In the genomic region with DNA sequence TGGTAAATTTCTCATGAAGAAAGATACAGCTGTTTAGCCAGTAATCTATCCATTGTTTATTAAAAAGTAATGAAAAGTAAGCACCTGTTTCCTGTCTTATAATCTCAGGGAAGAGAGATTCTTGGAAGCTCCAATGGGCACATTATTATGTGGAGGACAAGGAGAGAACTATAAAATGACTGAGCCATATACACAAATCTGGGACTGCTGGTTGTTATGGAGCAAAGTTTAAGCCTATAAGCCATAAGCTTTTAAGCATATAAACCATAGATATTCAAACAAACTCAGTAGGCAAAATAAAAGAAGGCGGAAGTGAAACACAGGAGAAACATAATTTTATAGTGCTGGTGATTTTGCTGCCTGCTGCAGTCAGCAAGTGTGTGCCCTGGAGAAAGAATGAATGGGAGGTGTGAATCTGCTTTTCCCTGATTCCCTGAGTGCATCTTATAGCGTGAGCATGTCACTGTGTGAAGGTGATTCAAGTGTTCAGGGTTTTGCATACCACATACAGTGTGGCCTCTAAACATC, we compare ENCODE assay signal across 26 cellular contexts.
"Had no signal": no experiment of that assay in that cellular context is flagged by ENCODE, and none has a peak within 500 bp of the region (broad histone marks: within the 10 kb centered on the region; RNA-seq: fewer than 3 reads in every experiment).

No MANE protein-coding gene starts in this region.

- H3K9me3 ChIP-seq: colonic mucosa, gastroesophageal sphincter, psoas muscle, sigmoid colon, suprapubic skin, tibial artery had no signal

- H3K27me3 ChIP-seq: colonic mucosa, gastroesophageal sphincter, sigmoid colon, suprapubic skin, tibial artery had no signal

- ATAC-seq: activated CD8-positive, alpha-beta memory T cell treated with anti-CD3 and anti-CD28 coated beads, Interleukin-2, amount 10 ng/mL, durations not matched to agents 7 days and 5 days; activated CD8-positive, alpha-beta T cell treated with anti-CD3 and anti-CD28 coated beads, Interleukin-2, amount 10 ng/mL, durations not matched to agents 7 days and 5 days; activated naive CD4-positive, alpha-beta T cell treated with anti-CD3 and anti-CD28 coated beads, Interleukin-2, amount 50 U/mL, for 72 hours; gastroesophageal sphincter; left cardiac atrium; natural killer cell; psoas muscle; stimulated activated naive B cell treated with anti-CD40 and anti-IgM and Interleukin-4, amounts not matched to agents 10 μg/mL and 1 μg/mL and 100 μg/mL, for 72 hours had no signal

- DNase-seq: activated CD4-positive, alpha-beta T cell treated with anti-CD3 and anti-CD28 coated beads for 1 hour; activated CD8-positive, alpha-beta memory T cell treated with anti-CD3 and anti-CD28 coated beads, Interleukin-2, amount 10 ng/mL, durations not matched to agents 7 days and 5 days; activated CD8-positive, alpha-beta T cell treated with anti-CD3 and anti-CD28 coated beads, Interleukin-2, amount 10 ng/mL, durations not matched to agents 7 days and 5 days; activated naive CD4-positive, alpha-beta T cell; activated T-cell treated with anti-CD3 and anti-CD28 coated beads, Interleukin-2, amount 50 U/mL, for 48 hours; cerebellar nuclear complex; colonic mucosa; effector CD8-positive, alpha-beta T cell; erythroblast; hippocampal formation; left cardiac atrium; natural killer cell; occipital lobe; psoas muscle; sigmoid colon; small intestine; stimulated activated CD4-positive, alpha-beta T cell treated with anti-CD3 and anti-CD28 coated beads, Interleukin-1b, Interleukin-23, amount 100 ng/mL, for 48 hours; stimulated activated naive B cell treated with anti-CD40 and anti-IgM and Interleukin-4, amounts not matched to agents 10 μg/mL and 1 μg/mL and 100 μg/mL, for 72 hours; T-helper 9 cell; tibial artery had no signal

- H3K9ac ChIP-seq: neural progenitor cell, parathyroid adenoma had no signal

- H3K36me3 ChIP-seq: colonic mucosa, gastroesophageal sphincter, neural progenitor cell, sigmoid colon, suprapubic skin, tibial artery had no signal

- H3K4me3 Mint-ChIP-seq: activated CD8-positive, alpha-beta memory T cell treated with anti-CD3 and anti-CD28 coated beads, Interleukin-2, amount 10 ng/mL, durations not matched to agents 7 days and 5 days; activated CD8-positive, alpha-beta T cell treated with anti-CD3 and anti-CD28 coated beads, Interleukin-2, amount 10 ng/mL, durations not matched to agents 7 days and 5 days; natural killer cell; neural progenitor cell; stimulated activated naive B cell treated with anti-CD40 and anti-IgM and Interleukin-4, amounts not matched to agents 10 μg/mL and 1 μg/mL and 100 μg/mL, for 72 hours; T-helper 1 cell treated with Interleukin-12 subunit alpha and Interleukin-12 subunit beta and Interleukin-4 antibody, amounts not matched to agents 30 μg/mL and 1 μg/mL, for 36 hours had no signal

- H3K27ac Mint-ChIP-seq: activated CD8-positive, alpha-beta memory T cell treated with anti-CD3 and anti-CD28 coated beads, Interleukin-2, amount 10 ng/mL, durations not matched to agents 7 days and 5 days; activated CD8-positive, alpha-beta T cell treated with anti-CD3 and anti-CD28 coated beads, Interleukin-2, amount 10 ng/mL, durations not matched to agents 7 days and 5 days; activated naive CD4-positive, alpha-beta T cell treated with anti-CD3 and anti-CD28 coated beads, Interleukin-2, amount 50 U/mL, for 72 hours; natural killer cell; neural progenitor cell; stimulated activated naive B cell treated with anti-CD40 and anti-IgM and Interleukin-4, amounts not matched to agents 10 μg/mL and 1 μg/mL and 100 μg/mL, for 72 hours; T-helper 1 cell treated with Interleukin-12 subunit alpha and Interleukin-12 subunit beta and Interleukin-4 antibody, amounts not matched to agents 30 μg/mL and 1 μg/mL, for 36 hours had no signal

- H3K9me3 Mint-ChIP-seq: activated naive CD4-positive, alpha-beta T cell treated with anti-CD3 and anti-CD28 coated beads, Interleukin-2, amount 50 U/mL, for 72 hours; neural progenitor cell; T-helper 1 cell treated with Interleukin-12 subunit alpha and Interleukin-12 subunit beta and Interleukin-4 antibody, amounts not matched to agents 30 μg/mL and 1 μg/mL, for 36 hours had no signal

- H3K27ac ChIP-seq: colonic mucosa, gastroesophageal sphincter, neural progenitor cell, parathyroid adenoma, psoas muscle, sigmoid colon, suprapubic skin, tibial artery had no signal

- H3K4me3 ChIP-seq: colonic mucosa, gastroesophageal sphincter, neural progenitor cell, psoas muscle, sigmoid colon, suprapubic skin, tibial artery had no signal

- H3K27me3 Mint-ChIP-seq: stimulated activated naive B cell treated with anti-CD40 and anti-IgM and Interleukin-4, amounts not matched to agents 10 μg/mL and 1 μg/mL and 100 μg/mL, for 72 hours had no signal

- H3K36me3 Mint-ChIP-seq: activated CD8-positive, alpha-beta memory T cell treated with anti-CD3 and anti-CD28 coated beads, Interleukin-2, amount 10 ng/mL, durations not matched to agents 7 days and 5 days; activated naive CD4-positive, alpha-beta T cell treated with anti-CD3 and anti-CD28 coated beads, Interleukin-2, amount 50 U/mL, for 72 hours; natural killer cell; neural progenitor cell had no signal

- H3K4me1 ChIP-seq: colonic mucosa, parathyroid adenoma, psoas muscle, suprapubic skin, tibial artery had no signal

- H3K4me1 Mint-ChIP-seq: activated CD8-positive, alpha-beta memory T cell treated with anti-CD3 and anti-CD28 coated beads, Interleukin-2, amount 10 ng/mL, durations not matched to agents 7 days and 5 days; natural killer cell had no signal
